ENCODE assay signal across 7 cellular contexts in the genomic region with DNA sequence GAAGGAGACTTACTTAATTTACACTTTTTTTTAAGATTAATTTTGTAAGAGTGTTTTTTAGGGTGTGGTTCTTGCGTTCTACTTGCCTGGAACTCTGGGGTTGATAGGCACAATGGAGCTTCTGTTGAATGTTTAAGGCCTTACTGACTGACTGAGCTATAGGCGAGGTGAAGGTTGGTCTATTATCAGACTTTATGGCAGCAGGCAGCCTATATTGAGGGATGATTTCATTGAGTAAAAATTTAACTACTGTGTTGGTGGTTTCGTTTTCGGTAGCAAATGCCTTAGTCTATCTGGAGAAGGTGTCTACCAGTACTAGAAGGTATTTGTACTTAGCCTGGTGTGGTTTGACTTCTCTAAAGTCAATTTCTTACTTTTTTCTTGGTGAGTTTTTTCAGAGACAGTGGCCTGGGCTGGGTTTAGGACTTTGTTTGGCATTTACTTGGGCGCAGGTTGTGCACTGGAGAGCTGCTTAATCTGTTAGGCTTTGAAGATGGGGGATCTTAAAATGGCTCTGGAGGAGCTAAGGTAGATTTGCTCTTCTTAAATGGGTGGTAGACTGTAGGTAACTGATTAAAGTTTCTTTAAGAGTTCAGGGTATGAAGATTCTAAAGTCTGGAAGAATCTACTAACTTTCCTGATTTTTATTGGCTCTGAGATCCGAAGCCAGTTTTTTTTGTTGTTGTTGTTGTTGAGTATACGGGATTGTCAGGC.
DNase-seq lines count a peak whose midpoint lies in the region; ATAC-seq and TF ChIP-seq lines count a peak whose summit lies in the region.
"Not testable (repeated sequence)": the region's sequence is repeated elsewhere in the genome, so short reads cannot be mapped to it uniquely, and the experiment has no call there.

No MANE protein-coding gene starts in this region.

- not testable (repeated sequence) for H3K4me1 ChIP-seq in Caco-2, SJCRH30
- H3K4me1 ChIP-seq in hepatocyte (ENCODE audit: insufficient read depth): peaks cover 13% of the 10 kb centered on the region

- H3K4me3 Mint-ChIP-seq in Caco-2 (ENCODE audit: unreplicated experiment): peak overlapping the region; percentile 89
- peak overlapping the region; percentile 76 for H3K4me3 Mint-ChIP-seq in activated T-helper 17 cell treated with anti-CD3 and anti-CD28 coated beads, Interleukin-2, amount 50 U/mL, for 72 hours
- H3K4me3 Mint-ChIP-seq in central memory CD8-positive, alpha-beta T cell: peak overlapping the region; percentile 33
- not testable (repeated sequence) for H3K4me3 Mint-ChIP-seq in neural crest cell

- not testable (repeated sequence) for H3K9me3 ChIP-seq in Caco-2; SJCRH30 (replicated peaks); hepatocyte (ENCODE audit: low read depth)

- not testable (repeated sequence) for H3K79me2 ChIP-seq in hepatocyte

- H3K27ac ChIP-seq in SJCRH30: peak overlapping the region; percentile 71
- H3K27ac ChIP-seq in hepatocyte: peak overlapping the region; percentile 96

- H3K36me3 Mint-ChIP-seq in Caco-2 (ENCODE audit: insufficient read depth, unreplicated experiment): peaks cover 26% of the 10 kb centered on the region
- not testable (repeated sequence) for H3K36me3 Mint-ChIP-seq in activated T-helper 17 cell treated with anti-CD3 and anti-CD28 coated beads, Interleukin-2, amount 50 U/mL, for 72 hours (ENCODE audit: low read depth); central memory CD8-positive, alpha-beta T cell (ENCODE audit: insufficient read depth); neural crest cell (ENCODE audit: low read depth)

- H3K4me2 ChIP-seq in hepatocyte: peak overlapping the region; percentile 65

- H3K4me1 Mint-ChIP-seq in Caco-2 (ENCODE audit: low read depth, unreplicated experiment): peaks cover 36% of the 10 kb centered on the region
- H3K4me1 Mint-ChIP-seq in activated T-helper 17 cell treated with anti-CD3 and anti-CD28 coated beads, Interleukin-2, amount 50 U/mL, for 72 hours: peaks cover 13% of the 10 kb centered on the region
- peaks cover 12% of the 10 kb centered on the region for H3K4me1 Mint-ChIP-seq in central memory CD8-positive, alpha-beta T cell
- not testable (repeated sequence) for H3K4me1 Mint-ChIP-seq in neural crest cell

- ATAC-seq in activated T-helper 17 cell treated with anti-CD3 and anti-CD28 coated beads, Interleukin-2, amount 50 U/mL, for 72 hours (replicated peaks); central memory CD8-positive, alpha-beta T cell (replicated peaks; ENCODE audit: extremely low read depth, poor library complexity, severe bottlenecking): not testable (repeated sequence)

- POLR2A ChIA-PET in Caco-2 (lab: Charles Lee): interaction anchor here (0.6 to 0.8 kb wide), 2 partner anchors 109 to 419 kb away, joined by 3 read pairs; no protein-coding TSS in a partner anchor

- H4K20me1 ChIP-seq in hepatocyte (ENCODE audit: insufficient read depth, poor library complexity, severe bottlenecking): not testable (repeated sequence)

- CTCF ChIA-PET in Caco-2 (lab: Charles Lee): interaction anchor here (1.5 kb wide), 1 partner anchor 109 kb away, joined by 7 read pairs; no protein-coding TSS in a partner anchor

- TF ChIP-seq CTCF in Caco-2 (IDR thresholded peaks at IDR 0.05; ENCODE audit: insufficient read depth in 1 of 2, low read depth in 1 of 2, low read length in 1 of 2, severe bottlenecking in 1 of 2, unreplicated experiment in 1 of 2); hepatocyte (IDR thresholded peaks at IDR 0.05; ENCODE audit: poor library complexity); neural crest cell (conservative IDR thresholded peaks at IDR 0.05): not testable (repeated sequence)

- H3K27me3 Mint-ChIP-seq in Caco-2 (ENCODE audit: insufficient read depth, unreplicated experiment); activated T-helper 17 cell treated with anti-CD3 and anti-CD28 coated beads, Interleukin-2, amount 50 U/mL, for 72 hours; central memory CD8-positive, alpha-beta T cell; neural crest cell (ENCODE audit: low read depth): not testable (repeated sequence)

- intact Hi-C loops in Caco-2 (cut with micrococcal nuclease; ENCODE audit: unreplicated experiment): loop anchor here (1.0 to 5.0 kb wide), 2 partner anchors 107 to 192 kb away; a partner anchor contains a TSS

- H3K27ac Mint-ChIP-seq in Caco-2 (ENCODE audit: unreplicated experiment) (peak overlapping the region; percentile 90), neural crest cell (ENCODE audit: unreplicated experiment) (peak overlapping the region; percentile 35)
- H3K27ac Mint-ChIP-seq in activated T-helper 17 cell treated with anti-CD3 and anti-CD28 coated beads, Interleukin-2, amount 50 U/mL, for 72 hours: peak overlapping the region; percentile 97
- peak overlapping the region; percentile 86 for H3K27ac Mint-ChIP-seq in central memory CD8-positive, alpha-beta T cell (ENCODE audit: low read depth)

- not testable (repeated sequence) for H3K9me2 ChIP-seq in hepatocyte (replicated peaks; ENCODE audit: insufficient read depth)

- BruUV-seq in Caco-2 (replicated peaks; lab: Mats Ljungman, UMichigan): TSS peak; percentile 66

- not testable (repeated sequence) for H3K27me3 ChIP-seq in Caco-2 (replicated peaks; ENCODE audit: control insufficient read depth, insufficient read depth, low read length); SJCRH30; hepatocyte

- H3K4me3 ChIP-seq in Caco-2 (ENCODE audit: low read depth, low read length) (peak overlapping the region; percentile 22), SJCRH30 (peak overlapping the region; percentile 56)
- not testable (repeated sequence) for H3K4me3 ChIP-seq in hepatocyte

- H3K36me3 ChIP-seq in Caco-2 (ENCODE audit: control insufficient read depth, insufficient read depth, low read length); SJCRH30; hepatocyte (replicated peaks; ENCODE audit: insufficient read depth, low read depth): not testable (repeated sequence)

- not testable (repeated sequence) for H2AFZ ChIP-seq in hepatocyte

- WGBS in hepatocyte (ENCODE audit: low lambda C conversion rate, missing lambda C conversion rate): 54% methylated on average over 7 of the region's 7 CpGs

- peak in 1 of 2 experiments; percentile 44 for DNase-seq in Caco-2
- peak; percentile 61 for DNase-seq in HT-29 (ENCODE audit: low spot score)
- DNase-seq in SJCRH30: peak in 1 of 2 experiments; percentile 19
- DNase-seq in central memory CD8-positive, alpha-beta T cell (ENCODE audit: low spot score in 2 of 2); neural crest cell (ENCODE audit: low read depth, low spot score): not testable (repeated sequence)
- DNase-seq in hepatocyte (ENCODE audit: low spot score): peak; percentile 38

- H3K9me3 Mint-ChIP-seq in Caco-2 (ENCODE audit: unreplicated experiment); activated T-helper 17 cell treated with anti-CD3 and anti-CD28 coated beads, Interleukin-2, amount 50 U/mL, for 72 hours; central memory CD8-positive, alpha-beta T cell; neural crest cell: not testable (repeated sequence)

Comparison
In these comparisons a context has a peak if more than half of its experiments do, and no peak if none do; other contexts are left out.
1. H3K27ac Mint-ChIP-seq: peak in every context shown above with its lines; median percentile 97 in activated T-helper 17 cell treated with anti-CD3 and anti-CD28 coated beads, Interleukin-2, amount 50 U/mL, for 72 hours; 90 in Caco-2; 86 in central memory CD8-positive, alpha-beta T cell; 35 in neural crest cell.